17 cellular contexts compared by ENCODE assay signal in the genomic region with DNA sequence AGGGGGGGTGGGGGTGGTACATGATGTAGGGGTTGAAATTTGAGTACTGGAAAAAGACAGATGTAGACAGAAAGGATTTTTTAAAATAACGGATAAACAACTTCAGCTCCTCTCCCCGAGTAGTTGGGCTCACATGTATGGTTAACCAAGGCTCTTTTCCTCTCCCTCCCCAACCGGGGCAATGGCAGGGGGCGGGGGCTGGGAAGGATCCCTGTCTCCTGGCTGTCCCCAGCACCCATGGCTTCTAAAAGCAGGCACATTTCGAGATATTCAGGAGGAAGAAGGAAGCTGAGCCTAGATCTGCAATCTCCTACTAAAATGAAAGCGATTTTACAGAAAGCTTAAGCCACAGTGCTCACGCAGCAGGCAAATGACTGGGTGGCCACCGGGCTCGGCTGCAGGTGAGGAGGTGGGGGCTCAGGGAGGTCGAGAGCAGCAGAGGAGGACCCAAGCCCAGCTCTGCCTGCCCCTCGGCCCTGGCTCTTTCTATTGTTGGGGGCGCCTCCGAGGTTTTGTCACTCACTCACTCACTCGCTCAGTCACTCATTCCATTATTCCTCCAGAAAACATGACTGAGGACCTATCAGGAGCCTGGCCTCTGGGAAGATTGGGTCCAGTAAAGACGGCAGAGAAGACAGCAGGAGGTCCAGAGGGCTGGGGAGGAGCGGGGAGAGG.
"Had no signal": no experiment of that assay in that cellular context is flagged by ENCODE, and none has a peak within 500 bp of the region (broad histone marks: within the 10 kb centered on the region; RNA-seq: fewer than 3 reads in every experiment).

No MANE protein-coding gene starts in this region.

- H3K4me1 ChIP-seq: foreskin keratinocyte, tibial nerve had no signal

- H3K27me3 ChIP-seq: tibial nerve had no signal

- ATAC-seq: activated T-cell treated with anti-CD3 and anti-CD28 coated beads, Interleukin-2, amount 50 U/mL, for 72 hours; foreskin keratinocyte; left cardiac atrium; SK-N-SH treated with all-trans-retinoic acid at 6 μM for 48 hours had no signal

- H3K36me3 ChIP-seq: tibial nerve had no signal

- H3K27ac ChIP-seq: foreskin keratinocyte, tibial nerve had no signal

- H3K4me3 ChIP-seq: tibial nerve had no signal

- H3K9me3 ChIP-seq: tibial nerve had no signal

- DNase-seq: activated CD4-positive, alpha-beta T cell treated with anti-CD3 and anti-CD28 coated beads, Interleukin-2, amount 50 U/mL, for 4 hours; activated CD4-positive, CD25-positive, alpha-beta regulatory T cell treated with anti-CD3 and anti-CD28 coated beads, Interleukin-2, amount 50 U/mL, for 72 hours; activated naive CD8-positive, alpha-beta T cell treated with anti-CD3 and anti-CD28 coated beads, Interleukin-2, amount 10 ng/mL, durations not matched to agents 7 days and 5 days; activated T-cell treated with anti-CD3 and anti-CD28 coated beads, Interleukin-2, amount 50 U/mL, for 72 hours; cortex of kidney; effector CD8-positive, alpha-beta T cell; foreskin keratinocyte; immature natural killer cell; left cardiac atrium; stimulated activated CD4-positive, alpha-beta T cell treated with anti-CD3 and anti-CD28 coated beads, Interleukin-15, amount 100 ng/mL, for 24 hours; stimulated activated CD4-positive, alpha-beta T cell treated with anti-CD3 and anti-CD28 coated beads, Interleukin-4, amount 100 ng/mL, for 1 hour; stimulated activated naive CD4-positive, alpha-beta T cell; substantia nigra; T-helper 1 cell; T1000 had no signal
